Comparison of ENCODE assay signal across 6 cellular contexts in genomic region chr3:129909235-129909634, GRCh38. TPM values are rescaled to one million over a fixed set of nuclear protein-coding genes. Genes with fewer than 3 reads are reported as not detected.
A peak's percentile ranks its signal among the peaks of the same experiment; 100 is the strongest.
DNase-seq lines count a peak whose midpoint lies in the region; ATAC-seq, FAIRE-seq and TF ChIP-seq lines count a peak whose summit lies in the region.
"Not testable (repeated sequence)": the region's sequence is repeated elsewhere in the genome, so short reads cannot be mapped to it uniquely, and the experiment has no call there.

No MANE protein-coding gene starts in this region.

- H2AK9ac ChIP-seq in IMR-90 (replicated peaks; ENCODE audit: low read depth, low read length, poor library complexity): not testable (repeated sequence)

- H3F3A ChIP-seq in PC-9 (ENCODE audit: insufficient read depth, low read depth): peaks cover 13% of the 10 kb centered on the region

- H3K4me2 ChIP-seq in IMR-90 (ENCODE audit: low read depth, low read length); K562 (ENCODE audit: insufficient read depth, low read length); trophoblast cell (ENCODE audit: low read length): not testable (repeated sequence)
- peak overlapping the region; percentile 64; the same call in 1 of the 2 replicates for H3K4me2 ChIP-seq in PC-9

- H3K9me3 ChIP-seq in IMR-90 (ENCODE audit: control insufficient read depth, insufficient read depth, low read length) (peaks cover 19% of the 10 kb centered on the region), PC-9 (ENCODE audit: insufficient read depth, low read depth) (peaks cover 34% of the 10 kb centered on the region)
- not testable (repeated sequence) for H3K9me3 ChIP-seq in K562 (replicated peaks; ENCODE audit: control insufficient read depth, insufficient read depth, low read depth, low read length); trophoblast cell (ENCODE audit: insufficient read depth, low read depth, low read length); prostate gland

- CTCF ChIA-PET in IMR-90 (lab: Yijun Ruan, JAX); K562 (lab: Yijun Ruan, JAX; ENCODE audit: low intra/inter-chr PET ratio): not testable (repeated sequence)
- CTCF ChIA-PET in PC-9 (lab: Charles Lee): interaction anchor here (1.2 to 1.3 kb wide), 2 partner anchors 16 to 19 kb away, joined by 5 to 6 read pairs; no protein-coding TSS in a partner anchor

- not testable (repeated sequence) for TF ChIP-seq RAD21 in IMR-90 (IDR thresholded peaks at IDR 0.05; ENCODE audit: low read length); K562 (CRISPR knock-in tag; conservative IDR thresholded peaks at IDR 0.05 in 1 of 2, IDR thresholded peaks at IDR 0.05 in 1 of 2)

- H3K36me3 ChIP-seq in IMR-90 (ENCODE audit: control insufficient read depth, insufficient read depth, low read length); PC-9 (ENCODE audit: low read depth); K562 (ENCODE audit: control insufficient read depth, insufficient read depth, low read length); trophoblast cell (ENCODE audit: control insufficient read depth in 1 of 2, insufficient read depth in 2 of 2, low read length in 2 of 2); prostate gland: not testable (repeated sequence)

- not testable (repeated sequence) for H3K9me1 ChIP-seq in IMR-90 (ENCODE audit: insufficient read depth, low read length); K562 (ENCODE audit: control insufficient read depth, insufficient read depth, low read length)

- not testable (repeated sequence) for H3K18ac ChIP-seq in IMR-90 (ENCODE audit: low read depth, low read length); trophoblast cell (ENCODE audit: low read length)

- H4K91ac ChIP-seq in IMR-90 (ENCODE audit: insufficient read depth, low read depth, low read length): not testable (repeated sequence)
- peak overlapping the region; percentile 72 for H4K91ac ChIP-seq in trophoblast cell (ENCODE audit: low read depth, low read length)

- not testable (repeated sequence) for TF ChIP-seq CTCF in C4-2B (conservative IDR thresholded peaks at IDR 0.05); IMR-90 (conservative IDR thresholded peaks at IDR 0.05; ENCODE audit: low read depth, low read length); PC-9 (conservative IDR thresholded peaks at IDR 0.05); K562 (IDR thresholded peaks at IDR 0.05 in 2 of 3, conservative IDR thresholded peaks at IDR 0.05 in 1 of 3; ENCODE audit: insufficient read depth in 2 of 3, low read depth in 1 of 3, low read length in 3 of 3); prostate gland (IDR thresholded peaks at IDR 0.05)

- H3K56ac ChIP-seq in IMR-90 (ENCODE audit: extremely low read depth, insufficient read depth, low read length): not testable (repeated sequence)

- not testable (repeated sequence) for H2BK20ac ChIP-seq in IMR-90 (ENCODE audit: low read depth, low read length)

- H3K27me3 ChIP-seq in IMR-90 (ENCODE audit: control insufficient read depth, insufficient read depth, low read length); PC-9 (ENCODE audit: insufficient read depth, low read depth); K562 (ENCODE audit: control insufficient read depth in 2 of 2, insufficient read depth in 2 of 2, low read length in 2 of 2); trophoblast cell (ENCODE audit: insufficient read depth, low read length); prostate gland (replicated peaks; ENCODE audit: insufficient read depth): not testable (repeated sequence)

- not testable (repeated sequence) for H3K23ac ChIP-seq in IMR-90 (ENCODE audit: low read depth, low read length); trophoblast cell (ENCODE audit: low read length)

- not testable (repeated sequence) for TF ChIP-seq EP300 in K562 (IDR thresholded peaks at IDR 0.05; ENCODE audit: low read length)

- not testable (repeated sequence) for BruUV-seq in IMR-90 (replicated peaks; lab: Mats Ljungman, UMichigan); PC-9 (replicated peaks; lab: Mats Ljungman, UMichigan); K562 (replicated peaks; lab: Mats Ljungman, UMichigan)

- not testable (repeated sequence) for H3K4me3 ChIP-seq in IMR-90 (ENCODE audit: insufficient read depth, low read depth, low read length); PC-9; K562; trophoblast cell (ENCODE audit: low read depth, low read length); prostate gland

- H4K5ac ChIP-seq in IMR-90 (ENCODE audit: low read depth, low read length): not testable (repeated sequence)

- dilution Hi-C loops in IMR-90 (cut with HindIII; ENCODE audit: low sequenced_read_pairs, unreplicated experiment): not testable (repeated sequence)

- H2BK5ac ChIP-seq in IMR-90 (ENCODE audit: low read depth, low read length, poor library complexity, severe bottlenecking): not testable (repeated sequence)
- H2BK5ac ChIP-seq in trophoblast cell (ENCODE audit: low read depth, low read length, poor library complexity): peak overlapping the region; percentile 77

- not testable (repeated sequence) for H2BK120ac ChIP-seq in IMR-90 (ENCODE audit: low read depth, low read length)
- peak overlapping the region; percentile 57 for H2BK120ac ChIP-seq in trophoblast cell (ENCODE audit: insufficient read depth, low read length, poor library complexity)

- not testable (repeated sequence) for H2AFZ ChIP-seq in IMR-90 (replicated peaks; ENCODE audit: low read length, poor library complexity); PC-9; K562 (ENCODE audit: low read depth, low read length); trophoblast cell (ENCODE audit: insufficient read depth, low read length, poor library complexity)

- not testable (repeated sequence) for H3K79me1 ChIP-seq in IMR-90 (ENCODE audit: low read depth in 1 of 2, low read length in 2 of 2); trophoblast cell (ENCODE audit: low read length)

- not testable (repeated sequence) for H3K9ac ChIP-seq in IMR-90 (ENCODE audit: low read depth, low read length); K562 (ENCODE audit: insufficient read depth in 1 of 2, low read depth in 2 of 2, low read length in 2 of 2); trophoblast cell (ENCODE audit: low read length)

- H2AK5ac ChIP-seq in IMR-90 (ENCODE audit: low read depth, low read length); trophoblast cell (ENCODE audit: low read length): not testable (repeated sequence)

- H4K8ac ChIP-seq in IMR-90 (ENCODE audit: low read depth in 2 of 2, low read length in 2 of 2); trophoblast cell (ENCODE audit: low read depth, low read length): not testable (repeated sequence)

- not testable (repeated sequence) for H3K4ac ChIP-seq in IMR-90 (ENCODE audit: low read depth, low read length); trophoblast cell (ENCODE audit: low read depth, low read length)

- not testable (repeated sequence) for H3K9me2 ChIP-seq in PC-9 (ENCODE audit: insufficient read depth)

- in situ Hi-C loops in IMR-90 (cut with MboI; ENCODE audit: low sequenced_read_pairs); K562 (cut with MboI): not testable (repeated sequence)

- WGBS in IMR-90 (ENCODE audit: extremely low coverage in 2 of 2, insufficient read length in 1 of 2), 2 experiments: no CpG with 5 or more reads among the region's 4 CpGs
- 22% methylated on average over 3 of the region's 4 CpGs for WGBS in K562 (ENCODE audit: insufficient coverage, low coverage, missing lambda C conversion rate)
- no CpG with 5 or more reads among the region's 4 CpGs for WGBS in trophoblast cell (ENCODE audit: extremely low coverage, insufficient coverage, insufficient read length)
- 92% methylated on average over 4 of the region's 4 CpGs for WGBS in prostate gland

- not testable (repeated sequence) for H4K20me1 ChIP-seq in IMR-90 (ENCODE audit: insufficient read depth, low read length); PC-9 (ENCODE audit: insufficient read depth); K562 (replicated peaks; ENCODE audit: control insufficient read depth, insufficient read depth, low read length)

- not testable (repeated sequence) for TF ChIP-seq POLR2A in IMR-90 (IDR thresholded peaks at IDR 0.05; ENCODE audit: low read depth, low read length); K562 (conservative IDR thresholded peaks at IDR 0.05); prostate gland (IDR thresholded peaks at IDR 0.05)

- H3K14ac ChIP-seq in IMR-90 (replicated peaks; ENCODE audit: low read depth, low read length); trophoblast cell (ENCODE audit: low read length): not testable (repeated sequence)

- DNase-seq in IMR-90; PC-9; K562 (ENCODE audit: extremely low read depth in 1 of 4, low spot score in 3 of 4); trophoblast cell; prostate gland (ENCODE audit: low spot score): not testable (repeated sequence)

- not testable (repeated sequence) for H4K12ac ChIP-seq in trophoblast cell (ENCODE audit: low read depth, low read length)

- FAIRE-seq in K562 (lab: Jason Lieb, UNC): not testable (repeated sequence)

- not testable (repeated sequence) for H2BK12ac ChIP-seq in trophoblast cell (ENCODE audit: low read length)

- H3K27ac ChIP-seq in C4-2B: peak overlapping the region; percentile 66
- not testable (repeated sequence) for H3K27ac ChIP-seq in IMR-90 (ENCODE audit: insufficient read depth, low read length); K562 (ENCODE audit: extremely low read depth, low read depth, low read length)
- peak overlapping the region; percentile 72 for H3K27ac ChIP-seq in PC-9
- H3K27ac ChIP-seq in trophoblast cell (ENCODE audit: low read depth, low read length): peak overlapping the region; percentile 89
- peak overlapping the region; percentile 76 to 79 for H3K27ac ChIP-seq in prostate gland

- POLR2A ChIA-PET in IMR-90 (lab: Charles Lee; ENCODE audit: unreplicated experiment); K562 (lab: Yijun Ruan, JAX): not testable (repeated sequence)
- POLR2A ChIA-PET in PC-9 (lab: Charles Lee; ENCODE audit: unreplicated experiment): interaction anchor here (0.6 to 0.8 kb wide), 3 partner anchors 304 to 593 kb away, joined by 3 to 7 read pairs (median 6); a partner anchor contains a TSS

- intact Hi-C loops in IMR-90 (cut with micrococcal nuclease); K562 (cut with micrococcal nuclease); prostate gland (cut with DNase I): not testable (repeated sequence)
- intact Hi-C loops in PC-9 (cut with micrococcal nuclease; ENCODE audit: unreplicated experiment): loop anchor here (2.0 kb wide), 1 partner anchor 26 kb away; no protein-coding TSS in a partner anchor

- not testable (repeated sequence) for H3K79me2 ChIP-seq in PC-9 (ENCODE audit: low read depth); K562 (ENCODE audit: control insufficient read depth, insufficient read depth, low read length); trophoblast cell (ENCODE audit: control insufficient read depth, insufficient read depth, low read length, poor library complexity)

- not testable (repeated sequence) for ATAC-seq in IMR-90 (ENCODE audit: low read depth); K562

- not testable (repeated sequence) for H3K4me1 ChIP-seq in IMR-90 (ENCODE audit: control insufficient read depth, insufficient read depth, low read length); K562 (replicated peaks in 1 of 2; ENCODE audit: control insufficient read depth in 2 of 2, insufficient read depth in 2 of 2, low read length in 2 of 2); trophoblast cell (ENCODE audit: control insufficient read depth in 1 of 2, insufficient read depth in 2 of 2, low read length in 2 of 2); prostate gland (replicated peaks)
- H3K4me1 ChIP-seq in PC-9 (replicated peaks; ENCODE audit: insufficient read depth): peaks cover 27% of the 10 kb centered on the region

- not testable (repeated sequence) for H2BK15ac ChIP-seq in IMR-90 (ENCODE audit: low read depth, low read length)

RNA-seq across cellular contexts. Expression of gene TMCC1, which starts 15.7 kb away (rescaled TPM):
- 7.2 and 7.3 TPM in 2 replicates for total RNA-seq in IMR-90 (2012; rRNA removed)
- 4.8 and 5.0 TPM in 2 replicates for polyA plus RNA-seq in IMR-90 (2012; rRNA removed)
- 2.0 and 2.5 TPM in 2 replicates for polyA plus RNA-seq in IMR-90 (2012; cell fraction: cytosol; rRNA removed)
- polyA plus RNA-seq in IMR-90 (2012; cell fraction: nucleus; rRNA removed; ENCODE audit: low replicate concordance): 1.6 and 6.5 TPM in 2 replicates
- total RNA-seq in PC-9 (2021): 41.4 and 48.1 TPM in 2 replicates
- 6.6 and 12.8 TPM in 2 replicates for total RNA-seq in K562 (2011; cell fraction: chromatin; rRNA removed; ENCODE audit: low replicate concordance)
- total RNA-seq in K562 (2011; cell fraction: nucleolus; rRNA removed): 7.0 and 7.2 TPM in 2 replicates
- 9.0 and 12.2 TPM in 2 replicates for total RNA-seq in K562 (2011; cell fraction: nucleoplasm; rRNA removed)
- 2.6 and 4.7 TPM in 2 replicates for total RNA-seq in K562 (2014; rRNA removed)
- 5.1 and 5.6 TPM in 2 replicates for total RNA-seq in K562 (2014; rRNA removed; fragmentation: Illumina TruSeq; extraction: Trizol)
- 4.0 and 5.5 TPM in 2 replicates for total RNA-seq in K562 (2015; rRNA removed; fragmentation: Illumina TruSeq; extraction: Trizol)
- 7.7 and 8.5 TPM in 2 replicates for total RNA-seq in K562 (2021)
- polyA plus RNA-seq in K562 (2011; rRNA removed): 5.6 and 8.7 TPM in 2 replicates
- polyA plus RNA-seq in K562 (2011; cell fraction: cytosol; rRNA removed): 3.0 and 3.2 TPM in 2 replicates
- 3.3 and 8.4 TPM in 2 replicates for polyA plus RNA-seq in K562 (2011; cell fraction: nucleus; rRNA removed)
- polyA plus RNA-seq in K562 (2012): 3.1 and 3.7 TPM in 2 replicates
- 4.8 TPM in 2 replicates for polyA plus RNA-seq in K562 (2014; fragmentation: Illumina TruSeq; extraction: Trizol)
- 1 to 10 TPM in 1 of 2 experiments, under 1 TPM in 1; 0.89 to 1.2 TPM for polyA plus RNA-seq in K562 (2014; fragmentation: Nextera tagmentation; extraction: Ambion mirVana)
- 1.6 and 3.3 TPM in 2 replicates for polyA plus RNA-seq in K562 (2014; rRNA removed)
- polyA minus RNA-seq in K562 (2011; rRNA and poly(A)+ RNA removed): 10.0 and 10.9 TPM in 2 replicates
- polyA minus RNA-seq in K562 (2011; cell fraction: cytosol; rRNA and poly(A)+ RNA removed): 2.5 and 5.7 TPM in 2 replicates
- polyA minus RNA-seq in K562 (2011; cell fraction: nucleus; rRNA and poly(A)+ RNA removed): 7.8 and 9.6 TPM in 2 replicates
- 24.2 and 27.7 TPM in 2 replicates for polyA plus RNA-seq in trophoblast cell (2013)
- total RNA-seq in prostate gland: 10 to 100 TPM; 27.6 to 43.9 TPM
